2 cellular contexts compared by ENCODE assay signal in the genomic region with DNA sequence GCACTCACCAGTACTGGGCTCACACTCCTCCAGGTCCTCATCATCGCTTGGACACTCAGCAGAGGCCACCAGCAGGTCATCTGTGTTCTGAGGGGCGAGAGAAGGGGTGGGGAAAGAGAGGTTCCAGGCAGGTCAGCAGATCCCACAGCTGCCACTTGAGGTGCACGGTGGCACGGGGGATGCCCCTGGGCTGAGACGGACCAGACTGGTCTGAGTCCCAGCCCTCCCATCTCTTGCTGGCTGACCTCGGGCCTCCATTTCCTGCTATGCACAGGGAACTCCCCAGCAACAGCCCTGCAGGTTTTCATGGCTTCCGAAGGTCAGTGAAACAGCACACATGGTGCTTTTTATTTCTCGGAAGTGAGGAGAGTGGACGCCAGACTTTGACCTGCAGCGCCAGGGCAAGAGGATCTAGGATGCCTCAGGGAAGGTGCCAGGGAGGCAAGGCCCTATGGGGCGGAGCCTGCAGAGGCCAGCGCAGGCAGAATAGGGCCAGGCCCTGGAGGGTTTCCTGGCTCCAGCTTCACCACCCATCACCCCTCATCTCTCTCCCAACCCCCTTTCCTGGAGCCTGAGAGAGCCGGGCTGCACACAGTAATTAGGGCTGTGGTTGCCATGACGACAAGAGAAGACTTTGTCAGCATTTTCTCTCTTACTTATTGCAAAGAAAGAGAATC.
TF ChIP-seq lines count a peak whose summit lies in the region.

No MANE protein-coding gene starts in this region.

TF ChIP-seq in GM12878, 131 proteins besides CTCF, POLR2A, EP300 and RAD21:
- TF ChIP-seq ETV6 (conservative IDR thresholded peaks at IDR 0.05 in 1 of 2, IDR thresholded peaks at IDR 0.05 in 1 of 2; ENCODE audit: borderline replicate concordance in 1 of 2, low read depth in 1 of 2): no peak
- 0 out of 2 replicates have a peak, but pooled peaks have one; percentile 29 for TF ChIP-seq NR2F1 (conservative IDR thresholded peaks at IDR 0.05)
- peak; percentile 96 for TF ChIP-seq BMI1 (IDR thresholded peaks at IDR 0.05; ENCODE audit: borderline replicate concordance)

TF ChIP-seq in liver, 16 proteins besides CTCF, POLR2A, EP300 and RAD21:
- TF ChIP-seq FOXA2 (IDR thresholded peaks at IDR 0.05) (no peak), YY1 (IDR thresholded peaks at IDR 0.05) (peak; percentile 72), GABPA (IDR thresholded peaks at IDR 0.05 in 1 of 2, conservative IDR thresholded peaks at IDR 0.05 in 1 of 2) (no peak), JUND (IDR thresholded peaks at IDR 0.05) (peak in 1 of 2 donors; percentile 40), FOXA1 (IDR thresholded peaks at IDR 0.05) (no peak), RXRA (IDR thresholded peaks at IDR 0.05) (peak; percentile 66 to 84), REST (IDR thresholded peaks at IDR 0.05) (no peak), HNF4G (IDR thresholded peaks at IDR 0.05) (peak; percentile 84), TAF1 (conservative IDR thresholded peaks at IDR 0.05) (no peak), NR2F2 (IDR thresholded peaks at IDR 0.05) (peak; percentile 96), ZBTB33 (IDR thresholded peaks at IDR 0.05) (no peak), SP1 (IDR thresholded peaks at IDR 0.05) (peak; percentile 93), HNF4A (conservative IDR thresholded peaks at IDR 0.05) (peak; percentile 82 to 94), EGR1 (IDR thresholded peaks at IDR 0.05; ENCODE audit: low read depth in 2 of 2) (no peak)
- TF ChIP-seq, protein P1, sequence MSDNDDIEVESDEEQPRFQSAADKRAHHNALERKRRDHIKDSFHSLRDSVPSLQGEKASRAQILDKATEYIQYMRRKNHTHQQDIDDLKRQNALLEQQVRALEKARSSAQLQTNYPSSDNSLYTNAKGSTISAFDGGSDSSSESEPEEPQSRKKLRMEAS (IDR thresholded peaks at IDR 0.05): no peak
- TF ChIP-seq, protein P2, sequence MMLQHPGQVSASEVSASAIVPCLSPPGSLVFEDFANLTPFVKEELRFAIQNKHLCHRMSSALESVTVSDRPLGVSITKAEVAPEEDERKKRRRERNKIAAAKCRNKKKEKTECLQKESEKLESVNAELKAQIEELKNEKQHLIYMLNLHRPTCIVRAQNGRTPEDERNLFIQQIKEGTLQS (IDR thresholded peaks at IDR 0.05): no peak
